Comparison of ENCODE assay signal across 1 cellular context in genomic region chr18:40494603-40495002, GRCh38.
TF ChIP-seq lines count a peak whose summit lies in the region.

No MANE protein-coding gene starts in this region.

TF ChIP-seq in HEK293, 187 proteins besides CTCF, POLR2A, EP300 and RAD21 (continued from another document):
- TF ChIP-seq ZNF280D (tag by site-specific recombination; IDR thresholded peaks at IDR 0.05) (no peak), ZNF2 (tag by site-specific recombination; IDR thresholded peaks at IDR 0.05) (no peak), ZNF558 (tag by site-specific recombination; IDR thresholded peaks at IDR 0.05) (no peak), PRDM1 (tag by site-specific recombination; IDR thresholded peaks at IDR 0.05) (peak; percentile 96), ZNF184 (tag by site-specific recombination; IDR thresholded peaks at IDR 0.05) (no peak), ZNF677 (tag by site-specific recombination; IDR thresholded peaks at IDR 0.05) (no peak)
